In genomic region chr11:109902764-109903436, GRCh38 we compare ENCODE assay signal across 22 cellular contexts.
"Had no signal": no experiment of that assay in that cellular context is flagged by ENCODE, and none has a peak within 500 bp of the region (broad histone marks: within the 10 kb centered on the region; RNA-seq: fewer than 3 reads in every experiment).

No MANE protein-coding gene starts in this region.

- DNase-seq: Karpas-422, KG1, MG63, NCI-H1092, NCI-H1105 treated with DMSO at 0.1 percent for 48 hours, NCI-H1436, NCI-H187, NCI-H2029, NCI-H2081 treated with DMSO at 0.1 percent for 48 hours, NCI-H2171, NCI-H226, NCI-H446, NCI-H510A, NCI-H524 treated with DMSO at 0.1 percent for 48 hours, NCI-H69, NCI-H774, PC-3, Peyer's patch, SHP77 treated with DMSO at 0.1 percent for 48 hours, SJCRH30 had no signal

- ATAC-seq: PC-3, Right ventricle myocardium inferior, SK-N-SH treated with all-trans-retinoic acid at 6 μM for 48 hours had no signal
